In the genomic region with DNA sequence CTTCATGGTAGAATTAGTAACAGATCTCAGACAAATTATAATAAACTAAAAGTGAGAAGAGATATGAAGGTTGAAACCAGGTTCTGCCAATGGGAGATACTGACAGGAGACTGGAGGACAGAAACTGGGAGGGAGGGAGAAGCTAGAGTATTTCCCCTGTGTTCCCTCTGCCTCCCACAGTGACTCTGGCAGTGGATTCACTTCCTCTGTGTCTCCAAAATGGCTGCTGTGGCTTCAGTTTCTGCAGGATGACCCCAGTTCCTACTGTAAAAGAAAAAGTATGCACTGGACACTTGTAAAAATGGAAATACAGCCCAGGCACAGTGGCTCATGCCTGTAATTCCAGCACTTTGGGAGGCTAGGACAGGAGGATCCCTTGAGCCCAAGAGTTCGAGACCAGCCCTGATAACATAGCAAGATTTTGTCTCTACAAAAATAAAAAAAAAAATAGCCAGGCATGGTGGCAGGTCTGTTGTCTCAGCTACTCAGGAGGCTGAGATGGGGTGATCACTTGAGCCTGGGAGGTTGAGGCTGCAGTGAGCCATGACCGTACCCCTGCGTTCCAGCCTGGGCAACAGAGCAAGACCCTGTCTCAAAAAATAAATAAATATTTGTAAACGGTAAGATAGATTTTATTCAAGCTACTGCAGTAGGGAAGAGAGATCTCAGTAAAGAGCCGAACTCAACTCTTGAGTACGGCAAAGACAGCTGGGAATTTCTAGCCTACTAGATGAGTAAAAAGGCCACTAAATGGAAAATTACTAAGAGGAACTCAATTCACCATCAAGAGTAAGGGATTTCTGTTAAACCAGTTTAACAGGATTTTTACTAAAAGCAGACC, we compare ENCODE assay signal across 16 cellular contexts.
"Had no signal": no experiment of that assay in that cellular context is flagged by ENCODE, and none has a peak within 500 bp of the region (broad histone marks: within the 10 kb centered on the region; RNA-seq: fewer than 3 reads in every experiment).

No MANE protein-coding gene starts in this region.

- ATAC-seq: activated T-cell treated with anti-CD3 and anti-CD28 coated beads, Interleukin-2, amount 50 U/mL, for 4 hours; esophagus mucosa; mucosa of descending colon; natural killer cell had no signal

- H3K27me3 Mint-ChIP-seq: activated CD4-positive, alpha-beta memory T cell treated with anti-CD3 and anti-CD28 coated beads for 36 hours; activated naive CD8-positive, alpha-beta T cell; stimulated activated naive CD8-positive, alpha-beta T cell treated with anti-CD3 and anti-CD28 coated beads, Interleukin-15, Interleukin-2, amounts not matched to agents 100 ng/mL and 50 ng/mL, for 24 hours had no signal

- H3K4me1 ChIP-seq: sigmoid colon, testis had no signal

- H3K4me3 ChIP-seq: dorsolateral prefrontal cortex, mucosa of descending colon, sigmoid colon, testis had no signal

- FAIRE-seq: endometrium, urothelium cell line had no signal

- H3K27ac Mint-ChIP-seq: activated CD4-positive, alpha-beta memory T cell treated with anti-CD3 and anti-CD28 coated beads for 36 hours; activated naive CD8-positive, alpha-beta T cell; immature natural killer cell; natural killer cell; stimulated activated naive CD8-positive, alpha-beta T cell treated with anti-CD3 and anti-CD28 coated beads, Interleukin-15, Interleukin-2, amounts not matched to agents 100 ng/mL and 50 ng/mL, for 24 hours had no signal

- H3K36me3 ChIP-seq: sigmoid colon had no signal

- H3K9me3 Mint-ChIP-seq: activated CD4-positive, alpha-beta memory T cell treated with anti-CD3 and anti-CD28 coated beads for 36 hours; activated T-cell treated with anti-CD3 and anti-CD28 coated beads, Interleukin-2, amount 50 U/mL, for 4 hours; natural killer cell; stimulated activated naive CD8-positive, alpha-beta T cell treated with anti-CD3 and anti-CD28 coated beads, Interleukin-15, Interleukin-2, amounts not matched to agents 100 ng/mL and 50 ng/mL, for 24 hours had no signal

- H3K4me1 Mint-ChIP-seq: immature natural killer cell, natural killer cell had no signal

- H3K27ac ChIP-seq: dorsolateral prefrontal cortex, sigmoid colon, testis had no signal

- H3K4me3 Mint-ChIP-seq: activated CD4-positive, alpha-beta memory T cell treated with anti-CD3 and anti-CD28 coated beads for 36 hours; activated naive CD8-positive, alpha-beta T cell; activated T-cell treated with anti-CD3 and anti-CD28 coated beads, Interleukin-2, amount 50 U/mL, for 4 hours; immature natural killer cell; natural killer cell; stimulated activated naive CD8-positive, alpha-beta T cell treated with anti-CD3 and anti-CD28 coated beads, Interleukin-15, Interleukin-2, amounts not matched to agents 100 ng/mL and 50 ng/mL, for 24 hours had no signal

- H3K9me3 ChIP-seq: mucosa of descending colon, testis had no signal

- DNase-seq: activated CD4-positive, alpha-beta memory T cell treated with anti-CD3 and anti-CD28 coated beads for 36 hours; activated effector memory CD4-positive, alpha-beta T cell treated with anti-CD3 and anti-CD28 coated beads, Interleukin-2, amount 50 U/mL, for 16 hours; activated T-cell treated with anti-CD3 and anti-CD28 coated beads, Interleukin-2, amount 50 U/mL, for 4 hours; dorsolateral prefrontal cortex; immature natural killer cell; mucosa of descending colon; natural killer cell; sigmoid colon; stimulated activated CD4-positive, alpha-beta T cell treated with anti-CD3 and anti-CD28 coated beads, Interleukin-4, amount 100 ng/mL, for 1 hour; T-helper 2 cell; testis had no signal

- H3K27me3 ChIP-seq: dorsolateral prefrontal cortex, sigmoid colon, testis had no signal

- H3K36me3 Mint-ChIP-seq: activated CD4-positive, alpha-beta memory T cell treated with anti-CD3 and anti-CD28 coated beads for 36 hours; activated naive CD8-positive, alpha-beta T cell; immature natural killer cell; natural killer cell had no signal
